In the genomic region with DNA sequence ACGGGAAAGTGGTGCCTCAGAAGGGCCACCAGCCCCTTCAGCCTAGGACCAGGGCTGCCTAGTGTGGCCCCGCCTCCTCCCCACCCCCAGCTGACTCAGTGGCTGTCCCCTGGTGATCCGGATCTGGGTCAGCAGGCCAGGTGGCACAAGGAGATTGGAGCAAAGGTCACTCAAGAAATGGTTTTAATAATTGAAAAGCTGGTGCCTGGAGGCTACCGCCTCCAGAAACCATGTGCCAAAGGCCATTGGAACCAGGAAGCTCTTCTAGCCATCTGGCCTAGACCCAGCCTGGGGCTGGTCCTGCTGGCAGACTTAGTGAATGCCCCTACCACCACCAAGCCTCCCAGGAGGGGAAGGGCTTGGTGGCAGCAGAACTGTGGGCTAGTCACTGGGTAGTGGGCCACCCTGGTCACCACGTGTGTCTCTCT, we compare ENCODE assay signal across 8 cellular contexts. TPM values are rescaled to one million over a fixed set of nuclear protein-coding genes. Genes with fewer than 3 reads are reported as not detected.
A peak's percentile ranks its signal among the peaks of the same experiment; 100 is the strongest.
DNase-seq lines count a peak whose midpoint lies in the region; ATAC-seq and TF ChIP-seq lines count a peak whose summit lies in the region.

No MANE protein-coding gene starts in this region.

- no peak for DNase-seq in CD4-positive, alpha-beta T cell
- DNase-seq in HFF-Myc (ENCODE audit: extremely low read depth, low read depth) (no peak), G401 (ENCODE audit: low spot score) (no peak), DMS114 treated with DMSO at 0.1 percent for 48 hours (lab: John Stamatoyannopoulos, UW; ENCODE audit: unreplicated experiment) (no peak), dedifferentiated amniotic fluid mesenchymal stem cell (ENCODE audit: extremely low spot score) (no peak), T-helper 9 cell (no peak)
- DNase-seq in activated naive CD8-positive, alpha-beta T cell treated with anti-CD3 and anti-CD28 coated beads, Interleukin-2, amount 50 U/mL, for 24 hours = peak; percentile 55
- no peak for DNase-seq in naive thymus-derived CD8-positive, alpha-beta T cell

- H3K27me3 Mint-ChIP-seq in CD4-positive, alpha-beta T cell = no peaks in the 10 kb centered on the region
- no peaks in the 10 kb centered on the region for H3K27me3 Mint-ChIP-seq in activated naive CD8-positive, alpha-beta T cell treated with anti-CD3 and anti-CD28 coated beads, Interleukin-2, amount 50 U/mL, for 24 hours
- no peaks in the 10 kb centered on the region for H3K27me3 Mint-ChIP-seq in naive thymus-derived CD8-positive, alpha-beta T cell

- H3K27ac Mint-ChIP-seq in CD4-positive, alpha-beta T cell = peak overlapping the region; percentile 89
- peak overlapping the region; percentile 90 for H3K27ac Mint-ChIP-seq in activated naive CD8-positive, alpha-beta T cell treated with anti-CD3 and anti-CD28 coated beads, Interleukin-2, amount 50 U/mL, for 24 hours
- peak overlapping the region; percentile 83 to 98 (median 96) for H3K27ac Mint-ChIP-seq in naive thymus-derived CD8-positive, alpha-beta T cell

- intact Hi-C loops in CD4-positive, alpha-beta T cell (cut with DNase I, micrococcal nuclease) = loop anchor here (5.0 kb wide), 3 partner anchors 33 to 463 kb away; partner anchors contain the start of genes LRSAM1 (in 1 of the 2), RPL12 (in 1 of the 2) and STXBP1 (in 1 of the 2)

- H3K9me3 Mint-ChIP-seq in CD4-positive, alpha-beta T cell = no peaks in the 10 kb centered on the region
- H3K9me3 Mint-ChIP-seq in activated naive CD8-positive, alpha-beta T cell treated with anti-CD3 and anti-CD28 coated beads, Interleukin-2, amount 50 U/mL, for 24 hours = no peaks in the 10 kb centered on the region
- no peaks in the 10 kb centered on the region for H3K9me3 Mint-ChIP-seq in naive thymus-derived CD8-positive, alpha-beta T cell

- H3K4me3 Mint-ChIP-seq in CD4-positive, alpha-beta T cell = peak overlapping the region; percentile 88
- H3K4me3 Mint-ChIP-seq in activated naive CD8-positive, alpha-beta T cell treated with anti-CD3 and anti-CD28 coated beads, Interleukin-2, amount 50 U/mL, for 24 hours = peak overlapping the region; percentile 90
- H3K4me3 Mint-ChIP-seq in naive thymus-derived CD8-positive, alpha-beta T cell = peak overlapping the region; percentile 85 to 95 (median 92)

- H3K27me3 ChIP-seq in CD4-positive, alpha-beta T cell (ENCODE audit: control insufficient read depth, insufficient read depth, low read length) = no peaks in the 10 kb centered on the region

- TF ChIP-seq CTCF in CD4-positive, alpha-beta T cell (IDR thresholded peaks at IDR 0.05) = no peak
- TF ChIP-seq CTCF in HFF-Myc (IDR thresholded peaks at IDR 0.05; ENCODE audit: low read depth, low read length, missing control alignments) = no peak

- H3K27ac ChIP-seq in CD4-positive, alpha-beta T cell (ENCODE audit: low read depth, low read length) = peak overlapping the region; percentile 56

- H3K4me3 ChIP-seq in HFF-Myc (replicated peaks; ENCODE audit: low read depth, low read length) = peak overlapping the region; percentile 90

- in situ Hi-C loops in G401 (cut with HindIII; ENCODE audit: low sequenced_read_pairs) = no loop called here

- no peak for ATAC-seq in CD4-positive, alpha-beta T cell (ENCODE audit: poor library complexity)
- ATAC-seq in activated naive CD8-positive, alpha-beta T cell treated with anti-CD3 and anti-CD28 coated beads, Interleukin-2, amount 50 U/mL, for 24 hours = peak; percentile 3
- no peak for ATAC-seq in naive thymus-derived CD8-positive, alpha-beta T cell

- no peaks in the 10 kb centered on the region for H3K9me3 ChIP-seq in CD4-positive, alpha-beta T cell (ENCODE audit: control insufficient read depth, low read length)

- H3K36me3 Mint-ChIP-seq in CD4-positive, alpha-beta T cell (ENCODE audit: low read depth) = peaks cover 35% of the 10 kb centered on the region
- peaks cover 23% of the 10 kb centered on the region for H3K36me3 Mint-ChIP-seq in activated naive CD8-positive, alpha-beta T cell treated with anti-CD3 and anti-CD28 coated beads, Interleukin-2, amount 50 U/mL, for 24 hours (ENCODE audit: low read depth)
- peaks cover 6 to 39% (median 7%) of the 10 kb centered on the region in 3 donors for H3K36me3 Mint-ChIP-seq in naive thymus-derived CD8-positive, alpha-beta T cell

- CTCF ChIA-PET in CD4-positive, alpha-beta T cell (lab: Charles Lee) = interaction anchor here (2.6 kb wide), 1 partner anchor 180 kb away, joined by 10 read pairs; the partner anchor contains the start of gene TOR2A

- POLR2A ChIA-PET in CD4-positive, alpha-beta T cell (lab: Charles Lee) = interaction anchor here (1.0 to 3.6 kb wide), 7 partner anchors 10 to 181 kb away, joined by 3 to 77 read pairs (median 11); partner anchors contain the start of genes CDK9, ST6GALNAC6 and TOR2A
- POLR2A ChIA-PET in naive thymus-derived CD8-positive, alpha-beta T cell (lab: Charles Lee) = interaction anchor here (0.6 to 12.6 kb wide), 19 partner anchors 12 to 1968 kb away, joined by 3 to 328 read pairs (median 4); partner anchors contain the start of genes CDK9, FPGS, PTGES2 and RPL12

- peaks cover 48% of the 10 kb centered on the region for H3K4me1 Mint-ChIP-seq in CD4-positive, alpha-beta T cell (ENCODE audit: low read depth)
- peaks cover 69% of the 10 kb centered on the region for H3K4me1 Mint-ChIP-seq in activated naive CD8-positive, alpha-beta T cell treated with anti-CD3 and anti-CD28 coated beads, Interleukin-2, amount 50 U/mL, for 24 hours
- peaks cover 33 to 71% (median 62%) of the 10 kb centered on the region in 4 donors for H3K4me1 Mint-ChIP-seq in naive thymus-derived CD8-positive, alpha-beta T cell

RNA-seq across cellular contexts. Expression of gene ST6GALNAC4, which starts 1.5 kb away (rescaled TPM):
- 10 to 100 TPM; 28.7 to 30.2 TPM for total RNA-seq in CD4-positive, alpha-beta T cell
- 10 to 100 TPM; 47.0 to 47.5 TPM for total RNA-seq in naive thymus-derived CD8-positive, alpha-beta T cell
- 10 to 100 TPM; 19.8 to 34.4 (median 22.1) TPM for polyA plus RNA-seq in naive thymus-derived CD8-positive, alpha-beta T cell
- total RNA-seq in G401 (2014; rRNA removed; shearing (Covaris generic)) = 31.9 and 32.8 TPM in 2 replicates

RNA-seq across cellular contexts. Expression of gene PIP5KL1, which starts 15.2 kb away (rescaled TPM):
- total RNA-seq in CD4-positive, alpha-beta T cell = 1 to 10 TPM; 2.9 to 3.3 TPM
- total RNA-seq in naive thymus-derived CD8-positive, alpha-beta T cell = 1 to 10 TPM; 1.8 to 2.0 TPM
- polyA plus RNA-seq in naive thymus-derived CD8-positive, alpha-beta T cell = under 1 TPM in 2 of 3 donors, not detected in 1; 0.28 to 0.46 TPM
- total RNA-seq in G401 (2014; rRNA removed; shearing (Covaris generic)) = 0.68 and 23.4 TPM in 2 replicates

RNA-seq across cellular contexts. Expression of gene ST6GALNAC6, which starts 15.9 kb away (rescaled TPM):
- 10 to 100 TPM; 93.1 to 97.5 TPM for total RNA-seq in CD4-positive, alpha-beta T cell
- 100 to 1,000 TPM; 102 to 110 TPM for total RNA-seq in naive thymus-derived CD8-positive, alpha-beta T cell
- 10 to 100 TPM; 29.8 to 42.8 (median 30.3) TPM for polyA plus RNA-seq in naive thymus-derived CD8-positive, alpha-beta T cell
- total RNA-seq in G401 (2014; rRNA removed; shearing (Covaris generic)) = 44.8 and 73.0 TPM in 2 replicates

RNA-seq across cellular contexts. Expression of gene DPM2, which starts 22.3 kb away (rescaled TPM):
- total RNA-seq in CD4-positive, alpha-beta T cell = 10 to 100 TPM; 41.7 to 47.6 TPM
- total RNA-seq in naive thymus-derived CD8-positive, alpha-beta T cell = 10 to 100 TPM; 71.1 to 74.6 TPM
- polyA plus RNA-seq in naive thymus-derived CD8-positive, alpha-beta T cell = 10 to 100 TPM; 28.5 to 34.7 (median 34.2) TPM
- 17.1 and 39.0 TPM in 2 replicates for total RNA-seq in G401 (2014; rRNA removed; shearing (Covaris generic))

RNA-seq across cellular contexts. Expression of gene AK1, which starts 37.9 kb away (rescaled TPM):
- total RNA-seq in CD4-positive, alpha-beta T cell = 10 to 100 TPM; 46.7 to 52.6 TPM
- 10 to 100 TPM; 52.2 to 57.1 TPM for total RNA-seq in naive thymus-derived CD8-positive, alpha-beta T cell
- polyA plus RNA-seq in naive thymus-derived CD8-positive, alpha-beta T cell = under 1 TPM in 2 of 3 donors, not detected in 1; 0.07 to 0.22 TPM
- 46.4 and 62.6 TPM in 2 replicates for total RNA-seq in G401 (2014; rRNA removed; shearing (Covaris generic))
